ENCODE assay signal across 8 cellular contexts in genomic region chr7:118153551-118154177, GRCh38. TPM values are rescaled to one million over a fixed set of nuclear protein-coding genes. Genes with fewer than 3 reads are reported as not detected.
DNase-seq lines count a peak whose midpoint lies in the region; ATAC-seq and TF ChIP-seq lines count a peak whose summit lies in the region.

No MANE protein-coding gene starts in this region.

- DNase-seq in AG08396 (ENCODE audit: low spot score): peak; percentile 12
- DNase-seq in KG1 (lab: John Stamatoyannopoulos, UW): peak; percentile 50
- peak; percentile 15 for DNase-seq in SKM-1 treated with dmso at 0.1 percent for 144 hours (lab: John Stamatoyannopoulos, UW; ENCODE audit: unreplicated experiment)
- DNase-seq in fibroblast of the aortic adventitia (ENCODE audit: low read depth): peak; percentile 53
- no peak for DNase-seq in retinal pigment epithelial cell (ENCODE audit: low read depth)
- DNase-seq in epidermal melanocyte (ENCODE audit: insufficient read length, low spot score): no peak

- TF ChIP-seq CTCF in GM12875 (IDR thresholded peaks at IDR 0.05; ENCODE audit: borderline replicate concordance, insufficient read depth, low read depth, low read length) (peak; percentile 48; the same call in 1 of the 2 replicates), fibroblast of the aortic adventitia (IDR thresholded peaks at IDR 0.05; ENCODE audit: insufficient read depth, low read length) (peak; percentile 64), retinal pigment epithelial cell (conservative IDR thresholded peaks at IDR 0.05; ENCODE audit: low read depth, low read length) (peak; percentile 58)

- ATAC-seq in GM19397 (IDR thresholded peaks at IDR 0.05; ENCODE audit: unreplicated experiment): no peak

- no peak overlapping the region for H3K4me3 ChIP-seq in GM12875 (ENCODE audit: low read depth, low read length)
- H3K4me3 ChIP-seq in fibroblast of the aortic adventitia (ENCODE audit: low read depth, low read length): no peak overlapping the region
- H3K4me3 ChIP-seq in retinal pigment epithelial cell (ENCODE audit: low read length): no peak overlapping the region

RNA-seq across cellular contexts. Expression of gene LSM8, which starts 30.3 kb away (rescaled TPM):
- 49.3 and 69.5 TPM in 2 replicates for total RNA-seq in fibroblast of the aortic adventitia (ENCODE audit: low replicate concordance)

Comparison
In these comparisons a context has a peak if more than half of its experiments do, and no peak if none do; other contexts are left out.
1. DNase-seq: peak in AG08396 (single experiment), KG1 (single experiment), SKM-1 treated with dmso at 0.1 percent for 144 hours (single experiment) and fibroblast of the aortic adventitia (single experiment); none in retinal pigment epithelial cell (single experiment) and epidermal melanocyte (single experiment).
2. Peak in every context shown above with its lines, with median percentiles within 50 percentile points of each other: CTCF ChIP-seq.